In genomic region chr4:4776335-4776734, GRCh38 we compare ENCODE assay signal across 25 cellular contexts.
"Had no signal": no experiment of that assay in that cellular context is flagged by ENCODE, and none has a peak within 500 bp of the region (broad histone marks: within the 10 kb centered on the region; RNA-seq: fewer than 3 reads in every experiment).

No MANE protein-coding gene starts in this region.

- H3K4me3 ChIP-seq: left lung, lower lobe of right lung, ovary, right atrium auricular region, right lobe of liver, smooth muscle cell, tibial nerve, uterus had no signal

- H3K27me3 ChIP-seq: left lung, ovary, right atrium auricular region, right lobe of liver, tibial nerve, uterus had no signal

- ATAC-seq: left colon; left lung; lower lobe of right lung; natural killer cell; right lobe of liver; stimulated activated memory B cell treated with anti-CD40 and anti-IgM and Interleukin-4, amounts not matched to agents 10 μg/mL and 1 μg/mL and 100 μg/mL, for 72 hours; stimulated activated naive CD8-positive, alpha-beta T cell treated with anti-CD3 and anti-CD28 coated beads, Interleukin-15, amount 100 ng/mL, for 72 hours had no signal

- H3K9me3 ChIP-seq: left lung, lower lobe of right lung, ovary, right atrium auricular region, uterus had no signal

- H3K36me3 ChIP-seq: left lung, lower lobe of right lung, ovary, right atrium auricular region, right lobe of liver, tibial nerve, uterus had no signal

- H3K27ac ChIP-seq: left lung, lower lobe of right lung, ovary, right atrium auricular region, right lobe of liver, tibial nerve, uterus had no signal

- FAIRE-seq: keratinocyte had no signal

- H3K4me2 ChIP-seq: smooth muscle cell had no signal

- DNase-seq: hippocampal formation; kidney glomerular epithelial cell; left colon; lower lobe of right lung; mammary epithelial cell; mesenchymal stem cell; naive B cell; natural killer cell; nephron progenitor cell; ovary; right lobe of liver; stimulated activated CD4-positive, alpha-beta T cell treated with anti-CD3 and anti-CD28 coated beads, Interleukin-1b, Interleukin-23, amount 100 ng/mL, for 48 hours; stimulated activated CD4-positive, alpha-beta T cell treated with anti-CD3 and anti-CD28 coated beads, Interleukin-2, amount 100 ng/mL, for 48 hours; stimulated activated CD4-positive, alpha-beta T cell treated with anti-CD3 and anti-CD28 coated beads, Interleukin-4, amount 100 ng/mL, for 4 hours; stimulated activated CD8-positive, alpha-beta memory T cell treated with anti-CD3 and anti-CD28 coated beads, Interleukin-4, amount 100 ng/mL, for 48 hours; stimulated activated naive CD4-positive, alpha-beta T cell treated with Interleukin-2 at 50 U/mL for 16 hours; stimulated activated naive CD8-positive, alpha-beta T cell treated with anti-CD3 and anti-CD28 coated beads, Interleukin-15, amount 100 ng/mL, for 72 hours; substantia nigra; uterus had no signal

- H3K4me1 ChIP-seq: left lung, lower lobe of right lung, right atrium auricular region, right lobe of liver, tibial nerve, uterus had no signal
